ENCODE assay signal across 8 cellular contexts in genomic region chr15:90413411-90414379, GRCh38. TPM values are rescaled to one million over a fixed set of nuclear protein-coding genes. Genes with fewer than 3 reads are reported as not detected.
DNase-seq lines count a peak whose midpoint lies in the region; ATAC-seq and TF ChIP-seq lines count a peak whose summit lies in the region.

No MANE protein-coding gene starts in this region.

- H3K36me3 ChIP-seq in Loucy (ENCODE audit: insufficient read depth, low read length) (no peaks in the 10 kb centered on the region), mammary epithelial cell (ENCODE audit: insufficient read depth, low read length) (no peaks in the 10 kb centered on the region), mesenchymal stem cell (ENCODE audit: control insufficient read depth in 1 of 2, insufficient read depth in 2 of 2, low read depth in 1 of 2, low read length in 2 of 2) (peaks cover 3% of the 10 kb centered on the region in 2 experiments)
- no peaks in the 10 kb centered on the region for H3K36me3 ChIP-seq in effector memory CD4-positive, alpha-beta T cell (ENCODE audit: control insufficient read depth, insufficient read depth, low read length)

- TF ChIP-seq CTCF in AG10803 (conservative IDR thresholded peaks at IDR 0.05; ENCODE audit: low read length) (no peak), Loucy (conservative IDR thresholded peaks at IDR 0.05; ENCODE audit: low read length) (no peak), mammary epithelial cell (conservative IDR thresholded peaks at IDR 0.05 in 1 of 2, IDR thresholded peaks at IDR 0.05 in 1 of 2; ENCODE audit: extremely low read depth in 1 of 2, insufficient read depth in 1 of 2, low read depth in 1 of 2, low read length in 2 of 2) (no peak)

- H3K18ac ChIP-seq in mesenchymal stem cell (ENCODE audit: low read depth in 1 of 2, low read length in 2 of 2) = peak overlapping the region in 1 of 2 experiments; percentile 86

- H3K79me2 ChIP-seq in Loucy (ENCODE audit: insufficient read depth, low read length) (peaks cover 58% of the 10 kb centered on the region), mammary epithelial cell (ENCODE audit: insufficient read depth, low read length) (peaks cover 92% of the 10 kb centered on the region)

- no peak overlapping the region for H2BK5ac ChIP-seq in mesenchymal stem cell (ENCODE audit: low read depth, low read length, poor library complexity, severe bottlenecking)

- H2BK120ac ChIP-seq in mesenchymal stem cell (ENCODE audit: low read depth, low read length) = peak overlapping the region; percentile 37

- no peak overlapping the region for H4K8ac ChIP-seq in mesenchymal stem cell (ENCODE audit: low read length)

- no peak overlapping the region for H3K23ac ChIP-seq in mesenchymal stem cell (ENCODE audit: low read length in 2 of 2)

- peak overlapping the region in 1 of 2 experiments; percentile 24 for H3K4ac ChIP-seq in mesenchymal stem cell (ENCODE audit: low read depth in 1 of 2, low read length in 2 of 2)

- H3K9me2 ChIP-seq in Loucy (replicated peaks; ENCODE audit: low read depth, low read length) = no peaks in the 10 kb centered on the region

- in situ Hi-C loops in mammary epithelial cell (cut with MboI; ENCODE audit: low sequenced_read_pairs in 2 of 2) = no loop called here

- 30% methylated on average over 9 of the region's 10 CpGs for WGBS in mammary epithelial cell (ENCODE audit: low coverage, missing lambda C conversion rate)
- WGBS in mesenchymal stem cell = 24% methylated on average over 9 of the region's 10 CpGs

- H3K14ac ChIP-seq in mesenchymal stem cell (ENCODE audit: low read length in 2 of 2) = no peak overlapping the region

- H3K4me1 ChIP-seq in Loucy (ENCODE audit: insufficient read depth, low read length, poor library complexity, severe bottlenecking) = peaks cover 28% of the 10 kb centered on the region
- H3K4me1 ChIP-seq in mammary epithelial cell (ENCODE audit: insufficient read depth, low read length) = peaks cover 50% of the 10 kb centered on the region
- H3K4me1 ChIP-seq in mesenchymal stem cell (ENCODE audit: control insufficient read depth, insufficient read depth, low read depth, low read length) = peaks cover 9% of the 10 kb centered on the region
- peaks cover 25% of the 10 kb centered on the region for H3K4me1 ChIP-seq in effector memory CD4-positive, alpha-beta T cell (ENCODE audit: control insufficient read depth, insufficient read depth, low read length, poor library complexity, severe bottlenecking)

- no TSS peak for BruUV-seq in mammary epithelial cell (replicated peaks; lab: Mats Ljungman, UMichigan)

- peak overlapping the region; percentile 34 for H3K4me2 ChIP-seq in Loucy (ENCODE audit: low read depth, low read length, poor library complexity, severe bottlenecking)
- H3K4me2 ChIP-seq in mammary epithelial cell (ENCODE audit: insufficient read depth, low read depth, low read length) = peak overlapping the region; percentile 78
- H3K4me2 ChIP-seq in mesenchymal stem cell (ENCODE audit: low read length, poor library complexity, severe bottlenecking) = peak overlapping the region; percentile 23

- no peak overlapping the region for H3K9ac ChIP-seq in Loucy (ENCODE audit: low read depth, low read length, poor library complexity, severe bottlenecking)
- peak overlapping the region; percentile 35 for H3K9ac ChIP-seq in mammary epithelial cell (ENCODE audit: insufficient read depth, low read length)
- H3K9ac ChIP-seq in mesenchymal stem cell (ENCODE audit: low read length) = peak overlapping the region; percentile 90

- H3K9me3 ChIP-seq in Loucy (ENCODE audit: insufficient read depth, low read depth, low read length) = no peaks in the 10 kb centered on the region
- no peaks in the 10 kb centered on the region for H3K9me3 ChIP-seq in mammary epithelial cell (replicated peaks; ENCODE audit: insufficient read depth, low read length)
- no peaks in the 10 kb centered on the region for H3K9me3 ChIP-seq in mesenchymal stem cell (ENCODE audit: control insufficient read depth, low read length)
- no peaks in the 10 kb centered on the region for H3K9me3 ChIP-seq in effector memory CD4-positive, alpha-beta T cell (ENCODE audit: control insufficient read depth, low read length)

- no peak overlapping the region for H2BK15ac ChIP-seq in mesenchymal stem cell (ENCODE audit: low read depth, poor library complexity, severe bottlenecking)

- no peak overlapping the region for H4K91ac ChIP-seq in mesenchymal stem cell (ENCODE audit: low read length)

- H3K27ac ChIP-seq in mammary epithelial cell (ENCODE audit: insufficient read depth, low read depth, low read length) (peak overlapping the region; percentile 79), mesenchymal stem cell (ENCODE audit: low read length, poor library complexity, severe bottlenecking) (peak overlapping the region; percentile 93), substantia nigra (ENCODE audit: low read depth, low read length, poor library complexity, severe bottlenecking) (no peak overlapping the region)
- no peak overlapping the region for H3K27ac ChIP-seq in effector memory CD4-positive, alpha-beta T cell (ENCODE audit: insufficient read depth, low read length, poor library complexity, severe bottlenecking)

- intact Hi-C loops in mammary epithelial cell (cut with micrococcal nuclease) = loop anchor here (2.0 kb wide), 1 partner anchor 25 kb away; the partner anchor contains the start of gene IQGAP1

- H4K20me1 ChIP-seq in Loucy (ENCODE audit: insufficient read depth, low read length, poor library complexity, severe bottlenecking) (peaks cover 17% of the 10 kb centered on the region), mammary epithelial cell (ENCODE audit: insufficient read depth, low read length) (no peaks in the 10 kb centered on the region)

- H3K79me1 ChIP-seq in mesenchymal stem cell (replicated peaks; ENCODE audit: low read length, poor library complexity, severe bottlenecking) = no peaks in the 10 kb centered on the region

- H3K4me3 ChIP-seq in AG10803 (ENCODE audit: low read length) = no peak overlapping the region
- peak overlapping the region; percentile 2 for H3K4me3 ChIP-seq in Loucy (ENCODE audit: low read length, poor library complexity, severe bottlenecking)
- peak overlapping the region in 2 of 3 experiments; percentile 2 to 29 for H3K4me3 ChIP-seq in mammary epithelial cell (replicated peaks in 1 of 3; ENCODE audit: insufficient read depth in 1 of 3, low read depth in 2 of 3, low read length in 3 of 3)
- peak overlapping the region in 1 of 2 experiments; percentile 29 for H3K4me3 ChIP-seq in mesenchymal stem cell (ENCODE audit: insufficient read depth in 1 of 2, low read depth in 1 of 2, low read length in 2 of 2)
- H3K4me3 ChIP-seq in effector memory CD4-positive, alpha-beta T cell (ENCODE audit: insufficient read depth, low read depth, low read length, poor library complexity, severe bottlenecking) = no peak overlapping the region

- peak; percentile 47 for DNase-seq in AG10803 (ENCODE audit: low read depth)
- DNase-seq in mammary epithelial cell = no peak
- DNase-seq in mesenchymal stem cell = peak; percentile 87
- DNase-seq in effector memory CD4-positive, alpha-beta T cell = no peak
- DNase-seq in substantia nigra (lab: John Stamatoyannopoulos, UW) = no peak
- DNase-seq in amygdala (lab: John Stamatoyannopoulos, UW) = no peak

- H2AFZ ChIP-seq in Loucy (ENCODE audit: low read length) (no peak overlapping the region), mammary epithelial cell (ENCODE audit: low read depth, low read length) (no peak overlapping the region), mesenchymal stem cell (ENCODE audit: low read depth, low read length) (no peak overlapping the region)

- peak overlapping the region; percentile 52 for H2AK5ac ChIP-seq in mesenchymal stem cell (ENCODE audit: low read length, severe bottlenecking)

- dilution Hi-C loops in mammary epithelial cell (cut with HindIII; ENCODE audit: low sequenced_read_pairs) = no loop called here

- 0 out of 2 replicates have a peak, but pooled peaks cover 2% of the 10 kb centered on the region for H3F3A ChIP-seq in Loucy (ENCODE audit: low read depth)

- H3K27me3 ChIP-seq in Loucy (ENCODE audit: insufficient read depth, low read length, poor library complexity, severe bottlenecking) (no peaks in the 10 kb centered on the region), mammary epithelial cell (ENCODE audit: insufficient read depth, low read length) (no peaks in the 10 kb centered on the region), mesenchymal stem cell (ENCODE audit: control insufficient read depth in 1 of 2, insufficient read depth in 1 of 2, low read length in 2 of 2) (no peaks in the 10 kb centered on the region)
- H3K27me3 ChIP-seq in effector memory CD4-positive, alpha-beta T cell (replicated peaks; ENCODE audit: control insufficient read depth, insufficient read depth, low read length, poor library complexity, severe bottlenecking) = no peaks in the 10 kb centered on the region

- peak overlapping the region in 1 of 2 experiments; percentile 6 for H2BK12ac ChIP-seq in mesenchymal stem cell (ENCODE audit: low read length in 2 of 2)

- ATAC-seq in GM21737 (IDR thresholded peaks at IDR 0.05; ENCODE audit: unreplicated experiment) = no peak

- CTCF ChIA-PET in mammary epithelial cell (lab: Charles Lee; ENCODE audit: low non-redundant PET) = no interaction called here

RNA-seq across cellular contexts. Expression of gene IQGAP1, which starts 25.7 kb away (rescaled TPM):
- total RNA-seq in mammary epithelial cell = 100 to 1,000 TPM; 247 to 272 TPM
- polyA plus RNA-seq in mammary epithelial cell = 131 TPM
- 618 TPM for polyA minus RNA-seq in mammary epithelial cell
- 205 TPM for polyA plus RNA-seq in mesenchymal stem cell (2013, experiment 1 of 2)
- 197 TPM for polyA plus RNA-seq in mesenchymal stem cell (2013, experiment 2 of 2)

Comparison
In these comparisons a context has a peak if more than half of its experiments do, and no peak if none do; other contexts are left out.
1. DNase-seq: peak in AG10803 (single experiment) and mesenchymal stem cell (single experiment); none in mammary epithelial cell (single experiment), effector memory CD4-positive, alpha-beta T cell (0 of 3), substantia nigra (0 of 49) and amygdala (0 of 56).
2. H3K4me3 ChIP-seq: peak in Loucy (single experiment) and mammary epithelial cell (2 of 3); none in AG10803 (single experiment) and effector memory CD4-positive, alpha-beta T cell (single experiment).
3. H3K4me2 ChIP-seq: peak in every context shown above with its lines; median percentile 78 in mammary epithelial cell; 34 in Loucy; 23 in mesenchymal stem cell.
4. H3K27ac ChIP-seq: peak in mammary epithelial cell (single experiment) and mesenchymal stem cell (single experiment); none in effector memory CD4-positive, alpha-beta T cell (single experiment) and substantia nigra (single experiment).